In the genomic region with DNA sequence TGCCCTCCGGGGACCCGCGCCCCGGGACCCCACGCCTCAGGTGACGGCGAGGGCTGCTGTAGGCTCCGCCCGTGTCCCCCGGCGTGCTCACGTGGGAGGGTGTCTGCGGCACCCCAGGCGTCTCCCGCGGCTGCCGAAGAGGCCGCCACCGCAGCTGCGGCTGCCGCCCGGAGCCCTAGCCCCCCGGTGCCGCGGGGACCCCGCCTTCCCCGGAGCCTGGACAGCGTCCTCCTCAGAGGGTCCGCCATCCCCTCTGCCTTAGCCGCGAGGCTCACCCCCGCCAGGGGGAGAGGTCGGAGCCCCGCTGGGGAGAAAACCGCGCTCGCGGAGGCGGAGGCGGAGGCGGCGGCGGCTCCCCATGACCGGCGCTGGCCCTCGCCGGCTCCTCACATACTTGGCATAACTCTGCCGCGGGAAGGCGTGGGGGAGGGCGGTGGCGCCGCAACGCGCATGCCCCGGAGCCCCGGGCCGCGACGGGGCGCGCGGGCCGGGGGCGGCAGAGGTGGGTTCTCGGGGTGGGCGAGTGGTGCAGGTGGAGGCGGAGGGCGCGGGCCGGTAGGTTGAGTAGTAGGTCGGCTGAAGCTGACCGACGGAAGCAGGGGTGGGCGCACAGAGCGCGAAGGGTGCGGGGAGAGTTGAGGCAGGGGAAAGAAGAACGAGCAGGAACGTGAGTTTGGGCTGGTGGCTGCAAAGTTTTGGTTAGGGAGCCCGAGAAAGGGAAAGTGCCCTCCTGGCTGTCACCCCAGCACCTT, we compare ENCODE assay signal across 8 cellular contexts. TPM values are rescaled to one million over a fixed set of nuclear protein-coding genes. Genes with fewer than 3 reads are reported as not detected.
A peak's percentile ranks its signal among the peaks of the same experiment; 100 is the strongest.
DNase-seq lines count a peak whose midpoint lies in the region; ATAC-seq and TF ChIP-seq lines count a peak whose summit lies in the region.

No MANE protein-coding gene starts in this region.

- WGBS in thymus = under 1% methylated on average over 81 of the region's 81 CpGs

- no peaks in the 10 kb centered on the region for H3K9me3 ChIP-seq in thymus (ENCODE audit: control insufficient read depth)

- peak overlapping the region; percentile 58 for H3K4me3 ChIP-seq in thymus (ENCODE audit: low read length)

- TF ChIP-seq CTCF in RWPE1 (conservative IDR thresholded peaks at IDR 0.05; ENCODE audit: low read depth) (no peak), omental fat pad (IDR thresholded peaks at IDR 0.05) (no peak)

- DNase-seq in AG20443 (ENCODE audit: low spot score) = peak; percentile 97
- DNase-seq in GM19238 (ENCODE audit: insufficient read length, low spot score) = peak; percentile 27
- DNase-seq in RWPE1 (ENCODE audit: low spot score) = peak; percentile 68
- DNase-seq in activated naive CD4-positive, alpha-beta T cell treated with Interleukin-2 at 50 U/mL for 16 hours = peak; percentile 64
- peak; percentile 11 for DNase-seq in globus pallidus (ENCODE audit: low spot score)
- DNase-seq in omental fat pad (ENCODE audit: low spot score) = peak; percentile 40

- peaks cover 17% of the 10 kb centered on the region for H3K27me3 ChIP-seq in thymus (ENCODE audit: control insufficient read depth, insufficient read depth)

- POLR2A ChIA-PET in RWPE1 (lab: Yijun Ruan, JAX; ENCODE audit: low non-redundant PET) = no interaction called here

- H3K27ac ChIP-seq in RWPE1 (no peak overlapping the region), thymus (ENCODE audit: low read depth) (peak overlapping the region; percentile 84)

- H3K4me1 ChIP-seq in thymus (ENCODE audit: control insufficient read depth, insufficient read depth, low read length) = no peaks in the 10 kb centered on the region

- H3K36me3 ChIP-seq in thymus (ENCODE audit: control insufficient read depth, insufficient read depth) = no peaks in the 10 kb centered on the region

- CTCF ChIA-PET in RWPE1 (lab: Yijun Ruan, JAX) = interaction anchor here (0.6 kb wide), 2 partner anchors 176 to 184 kb away, joined by 3 to 6 read pairs; no protein-coding TSS in a partner anchor

- ATAC-seq in HG03354 (IDR thresholded peaks at IDR 0.05; ENCODE audit: poor library complexity, severe bottlenecking, unreplicated experiment) (peak; percentile 46), omental fat pad (ENCODE audit: low FRiP score) (peak; percentile 81)

RNA-seq across cellular contexts. Expression of a gene that starts 0.7 kb away (rescaled TPM):
- 1 to 10 TPM; 5.2 to 9.4 (median 8.3) TPM for total RNA-seq in omental fat pad
- 1.1 TPM for polyA plus RNA-seq in thymus

RNA-seq across cellular contexts. Expression of a gene that starts 57.9 kb away (rescaled TPM):
- 10 to 100 TPM; 12.0 to 15.8 (median 12.8) TPM for total RNA-seq in omental fat pad
- polyA plus RNA-seq in thymus = 54.8 TPM

Comparison
In these comparisons a context has a peak if more than half of its experiments do, and no peak if none do; other contexts are left out.
1. DNase-seq: peak in every context shown above with its lines; median percentile 97 in AG20443; 68 in RWPE1; 64 in activated naive CD4-positive, alpha-beta T cell treated with Interleukin-2 at 50 U/mL for 16 hours; 40 in omental fat pad; 27 in GM19238; 11 in globus pallidus.